Comparison of ENCODE assay signal across 11 cellular contexts in genomic region chr22:19173047-19174035, GRCh38. TPM values are rescaled to one million over a fixed set of nuclear protein-coding genes. Genes with fewer than 3 reads are reported as not detected.
DNase-seq lines count a peak whose midpoint lies in the region; ATAC-seq, FAIRE-seq and TF ChIP-seq lines count a peak whose summit lies in the region.
"Had no signal": no experiment of that assay in that cellular context is flagged by ENCODE, and none has a peak within 500 bp of the region (broad histone marks: within the 10 kb centered on the region; RNA-seq: fewer than 3 reads in every experiment).

No MANE protein-coding gene starts in this region.

- H3K9ac ChIP-seq in HUES6 (ENCODE audit: low read length) (peak overlapping the region; percentile 13), K562 (ENCODE audit: insufficient read depth in 1 of 2, low read depth in 2 of 2, low read length in 2 of 2) (peak overlapping the region; percentile 94 to 96)

- H3K4me3 Mint-ChIP-seq in naive thymus-derived CD4-positive, alpha-beta T cell, result peak overlapping the region; percentile 89 to 98 (median 94)

- peaks cover 28% of the 10 kb centered on the region for H3K9me1 ChIP-seq in K562 (ENCODE audit: control insufficient read depth, insufficient read depth, low read length)

- peaks cover 49% of the 10 kb centered on the region for H4K20me1 ChIP-seq in K562 (replicated peaks; ENCODE audit: control insufficient read depth, insufficient read depth, low read length)

- intact Hi-C loops in K562 (cut with micrococcal nuclease) (no loop called here), lower lobe of right lung (cut with DNase I) (no loop called here)
- intact Hi-C loops in naive thymus-derived CD4-positive, alpha-beta T cell (cut with micrococcal nuclease), result no loop called here

- TF ChIP-seq CTCF in C4-2B (conservative IDR thresholded peaks at IDR 0.05), result no peak
- TF ChIP-seq CTCF in K562 (IDR thresholded peaks at IDR 0.05 in 2 of 3, conservative IDR thresholded peaks at IDR 0.05 in 1 of 3; ENCODE audit: insufficient read depth in 2 of 3, low read depth in 1 of 3, low read length in 3 of 3), result no peak
- TF ChIP-seq CTCF in lower lobe of right lung (IDR thresholded peaks at IDR 0.05), result no peak

- WGBS in K562 (ENCODE audit: insufficient coverage, low coverage, missing lambda C conversion rate), result 50% methylated on average over 19 of the region's 19 CpGs

- H3K36me3 ChIP-seq in HUES6 (ENCODE audit: control insufficient read depth, insufficient read depth, low read length) (peaks cover 29% of the 10 kb centered on the region), K562 (ENCODE audit: control insufficient read depth, insufficient read depth, low read length) (peaks cover 55% of the 10 kb centered on the region), lower lobe of right lung (peaks cover 13% of the 10 kb centered on the region)
- H3K36me3 ChIP-seq in naive thymus-derived CD4-positive, alpha-beta T cell (ENCODE audit: control insufficient read depth in 2 of 3, insufficient read depth in 3 of 3, low read length in 3 of 3), result peaks cover 0 to 11% (median 0%) of the 10 kb centered on the region in 3 experiments

- POLR2A ChIA-PET in K562 (lab: Yijun Ruan, JAX), result interaction anchor here (0.6 to 2.9 kb wide), 36 partner anchors 19 to 760 kb away, joined by 3 to 12 read pairs (median 4); partner anchors contain the start of genes DGCR2, HIRA and MRPL40
- POLR2A ChIA-PET in naive thymus-derived CD4-positive, alpha-beta T cell (lab: Charles Lee), result interaction anchor here (1.1 to 1.3 kb wide), 2 partner anchors 29 to 51 kb away, joined by 3 read pairs; partner anchors contain the start of genes DGCR2 and ESS2

- peak in 1 of 4 experiments; percentile 75 for DNase-seq in K562 (ENCODE audit: extremely low read depth in 1 of 4, low spot score in 3 of 4)
- no peak for DNase-seq in naive thymus-derived CD4-positive, alpha-beta T cell
- DNase-seq in lower lobe of right lung, result no peak
- DNase-seq in AG20443 (ENCODE audit: low spot score), result no peak
- DNase-seq in activated gamma-delta T cell treated with Interleukin-2 at 50 U/mL for 16 hours, result no peak

- peaks cover 81% of the 10 kb centered on the region for H3K79me2 ChIP-seq in K562 (ENCODE audit: control insufficient read depth, insufficient read depth, low read length)

- H3K4me2 ChIP-seq in K562 (ENCODE audit: insufficient read depth, low read length), result peak overlapping the region; percentile 93

- H3K4me1 Mint-ChIP-seq in naive thymus-derived CD4-positive, alpha-beta T cell, result peaks cover 29 to 46% (median 38%) of the 10 kb centered on the region in 7 donors

- no peak for TF ChIP-seq RAD21 in K562 (CRISPR knock-in tag; conservative IDR thresholded peaks at IDR 0.05 in 1 of 2, IDR thresholded peaks at IDR 0.05 in 1 of 2)

- no peak for TF ChIP-seq POLR2A in K562 (conservative IDR thresholded peaks at IDR 0.05)

- CTCF ChIA-PET in K562 (lab: Yijun Ruan, JAX; ENCODE audit: low intra/inter-chr PET ratio), result interaction anchor here (0.6 kb wide), 1 partner anchor 29 kb away, joined by 3 read pairs; the partner anchor contains the start of gene ESS2
- CTCF ChIA-PET in naive thymus-derived CD4-positive, alpha-beta T cell (lab: Charles Lee), result no interaction called here

- H3K9me3 ChIP-seq in HUES6 (ENCODE audit: control insufficient read depth, insufficient read depth, low read depth, low read length), result no peaks in the 10 kb centered on the region
- no peaks in the 10 kb centered on the region for H3K9me3 ChIP-seq in K562 (replicated peaks; ENCODE audit: control insufficient read depth, insufficient read depth, low read depth, low read length)
- H3K9me3 ChIP-seq in naive thymus-derived CD4-positive, alpha-beta T cell (ENCODE audit: control insufficient read depth in 2 of 3, low read length in 3 of 3), result no peaks in the 10 kb centered on the region
- H3K9me3 ChIP-seq in lower lobe of right lung, result no peaks in the 10 kb centered on the region

- H3K27me3 ChIP-seq in HUES6 (ENCODE audit: control insufficient read depth, insufficient read depth, low read length), result peaks cover 30% of the 10 kb centered on the region
- peaks cover 10 to 15% of the 10 kb centered on the region in 2 experiments; a peak in 4 of 5 replicates for H3K27me3 ChIP-seq in K562 (ENCODE audit: control insufficient read depth in 2 of 2, insufficient read depth in 2 of 2, low read length in 2 of 2)
- H3K27me3 ChIP-seq in naive thymus-derived CD4-positive, alpha-beta T cell (ENCODE audit: control insufficient read depth in 2 of 2, insufficient read depth in 2 of 2, low read length in 2 of 2), result peaks cover 5 to 13% of the 10 kb centered on the region in 2 donors
- peaks cover 19% of the 10 kb centered on the region for H3K27me3 ChIP-seq in lower lobe of right lung (ENCODE audit: low read depth)

- in situ Hi-C loops in K562 (cut with MboI), result no loop called here

- H3K27me3 Mint-ChIP-seq in naive thymus-derived CD4-positive, alpha-beta T cell, result peaks cover 15 to 23% (median 18%) of the 10 kb centered on the region in 5 donors

- peaks cover 64% of the 10 kb centered on the region for H3K4me1 ChIP-seq in HUES6 (ENCODE audit: control insufficient read depth, insufficient read depth, low read length)
- H3K4me1 ChIP-seq in K562 (replicated peaks in 1 of 2; ENCODE audit: control insufficient read depth in 2 of 2, insufficient read depth in 2 of 2, low read length in 2 of 2), result peaks cover 61 to 100% of the 10 kb centered on the region in 2 experiments
- peaks cover 11 to 22% of the 10 kb centered on the region in 2 donors for H3K4me1 ChIP-seq in naive thymus-derived CD4-positive, alpha-beta T cell (ENCODE audit: control insufficient read depth in 2 of 2, insufficient read depth in 2 of 2, low read length in 2 of 2)
- H3K4me1 ChIP-seq in lower lobe of right lung, result peaks cover 66% of the 10 kb centered on the region

- BruUV-seq in K562 (replicated peaks; lab: Mats Ljungman, UMichigan), result no TSS peak

- H3K27ac Mint-ChIP-seq in naive thymus-derived CD4-positive, alpha-beta T cell, result peak overlapping the region; percentile 91 to 95 (median 92)

- H3K27ac ChIP-seq in C4-2B (peak overlapping the region; percentile 98; the same call in 1 of the 2 replicates), HUES6 (ENCODE audit: low read depth, low read length) (no peak overlapping the region), K562 (ENCODE audit: extremely low read depth, low read depth, low read length) (peak overlapping the region; percentile 86), lower lobe of right lung (no peak overlapping the region)
- peak overlapping the region; percentile 98 for H3K27ac ChIP-seq in naive thymus-derived CD4-positive, alpha-beta T cell (ENCODE audit: low read depth, low read length)

- H2AFZ ChIP-seq in K562 (ENCODE audit: low read depth, low read length), result no peak overlapping the region

- no peak for TF ChIP-seq EP300 in K562 (IDR thresholded peaks at IDR 0.05; ENCODE audit: low read length)

- peaks cover 0 to 4% (median 0%) of the 10 kb centered on the region in 11 donors for H3K9me3 Mint-ChIP-seq in naive thymus-derived CD4-positive, alpha-beta T cell

- no peaks in the 10 kb centered on the region for H3K36me3 Mint-ChIP-seq in naive thymus-derived CD4-positive, alpha-beta T cell

- ATAC-seq in K562, result no peak
- no peak for ATAC-seq in naive thymus-derived CD4-positive, alpha-beta T cell
- no peak for ATAC-seq in lower lobe of right lung
- ATAC-seq in HG03460 (IDR thresholded peaks at IDR 0.05; ENCODE audit: unreplicated experiment), result no peak

- no peak for FAIRE-seq in K562 (lab: Jason Lieb, UNC)
- FAIRE-seq: bronchial epithelial cell had no signal

- H3K4me3 ChIP-seq in HUES6 (ENCODE audit: low read depth, low read length) (peak overlapping the region; percentile 83), K562 (peak overlapping the region; percentile 66), lower lobe of right lung (no peak overlapping the region)
- no peak overlapping the region for H3K4me3 ChIP-seq in naive thymus-derived CD4-positive, alpha-beta T cell (ENCODE audit: low read length)

RNA-seq across cellular contexts. Expression of gene SLC25A1, which starts 5.2 kb away (rescaled TPM):
- total RNA-seq in K562 (2011; cell fraction: chromatin; rRNA removed; ENCODE audit: low replicate concordance), result 34.4 and 107 TPM in 2 replicates
- total RNA-seq in K562 (2011; cell fraction: nucleolus; rRNA removed), result 114 and 122 TPM in 2 replicates
- 76.8 and 81.5 TPM in 2 replicates for total RNA-seq in K562 (2011; cell fraction: nucleoplasm; rRNA removed)
- total RNA-seq in K562 (2014; rRNA removed), result 329 and 469 TPM in 2 replicates
- 54.3 and 89.6 TPM in 2 replicates for total RNA-seq in K562 (2014; rRNA removed; fragmentation: Illumina TruSeq; extraction: Trizol)
- total RNA-seq in K562 (2015; rRNA removed; fragmentation: Illumina TruSeq; extraction: Trizol), result 109 and 119 TPM in 2 replicates
- 399 and 408 TPM in 2 replicates for total RNA-seq in K562 (2021)
- 110 and 216 TPM in 2 replicates for polyA plus RNA-seq in K562 (2011; rRNA removed)
- 329 and 368 TPM in 2 replicates for polyA plus RNA-seq in K562 (2011; cell fraction: cytosol; rRNA removed)
- 294 and 343 TPM in 2 replicates for polyA plus RNA-seq in K562 (2011; cell fraction: nucleus; rRNA removed)
- polyA plus RNA-seq in K562 (2012), result 272 and 330 TPM in 2 replicates
- 183 and 239 TPM in 2 replicates for polyA plus RNA-seq in K562 (2014; fragmentation: Illumina TruSeq; extraction: Trizol)
- 10 to 100 TPM; 11.0 to 23.7 TPM for polyA plus RNA-seq in K562 (2014; fragmentation: Nextera tagmentation; extraction: Ambion mirVana)
- 248 and 262 TPM in 2 replicates for polyA plus RNA-seq in K562 (2014; rRNA removed)
- polyA minus RNA-seq in K562 (2011; rRNA and poly(A)+ RNA removed), result 64.7 and 77.1 TPM in 2 replicates
- polyA minus RNA-seq in K562 (2011; cell fraction: cytosol; rRNA and poly(A)+ RNA removed), result 103 and 287 TPM in 2 replicates
- 46.3 and 88.1 TPM in 2 replicates for polyA minus RNA-seq in K562 (2011; cell fraction: nucleus; rRNA and poly(A)+ RNA removed)
- 10 to 100 TPM; 19.3 to 34.0 (median 30.7) TPM for total RNA-seq in naive thymus-derived CD4-positive, alpha-beta T cell
- 10 to 100 TPM; 39.4 to 66.5 TPM for polyA plus RNA-seq in naive thymus-derived CD4-positive, alpha-beta T cell
- total RNA-seq in lower lobe of right lung, result 50.3 TPM

RNA-seq across cellular contexts. Expression of gene GSC2, which starts 23.2 kb away (rescaled TPM):
- not detected in 2 replicates for total RNA-seq in K562 (2011; cell fraction: chromatin; rRNA removed; ENCODE audit: low replicate concordance)
- not detected in 2 replicates for total RNA-seq in K562 (2011; cell fraction: nucleolus; rRNA removed)
- total RNA-seq in K562 (2011; cell fraction: nucleoplasm; rRNA removed), result not detected in 2 replicates
- total RNA-seq in K562 (2014; rRNA removed) (not detected in 2 replicates), K562 (2014; rRNA removed; fragmentation: Illumina TruSeq; extraction: Trizol) (not detected in 2 replicates), K562 (2015; rRNA removed; fragmentation: Illumina TruSeq; extraction: Trizol) (not detected in 2 replicates), K562 (2021) (not detected in 2 replicates), lower lobe of right lung (not detected)
- polyA plus RNA-seq in K562 (2011; rRNA removed) (not detected in 2 replicates), K562 (2014; fragmentation: Illumina TruSeq; extraction: Trizol) (not detected in 2 replicates), K562 (2014; fragmentation: Nextera tagmentation; extraction: Ambion mirVana) (not detected), K562 (2014; rRNA removed) (not detected in 2 replicates)
- not detected in 2 replicates for polyA plus RNA-seq in K562 (2011; cell fraction: cytosol; rRNA removed)
- polyA plus RNA-seq in K562 (2011; cell fraction: nucleus; rRNA removed), result not detected in 2 replicates
- not detected in 2 replicates for polyA plus RNA-seq in K562 (2012)
- polyA minus RNA-seq in K562 (2011; rRNA and poly(A)+ RNA removed), result not detected in 2 replicates
- not detected in 2 replicates for polyA minus RNA-seq in K562 (2011; cell fraction: cytosol; rRNA and poly(A)+ RNA removed)
- polyA minus RNA-seq in K562 (2011; cell fraction: nucleus; rRNA and poly(A)+ RNA removed), result not detected in 2 replicates
- total RNA-seq in naive thymus-derived CD4-positive, alpha-beta T cell, result not detected
- polyA plus RNA-seq in naive thymus-derived CD4-positive, alpha-beta T cell, result not detected
- total RNA-seq: bronchial epithelial cell, posterior vena cava, urinary bladder had no signal
- polyA plus RNA-seq: urinary bladder had no signal

RNA-seq across cellular contexts. Expression of gene ESS2, which starts 28.9 kb away (rescaled TPM):
- 22.9 and 43.9 TPM in 2 replicates for total RNA-seq in K562 (2011; cell fraction: chromatin; rRNA removed; ENCODE audit: low replicate concordance)
- 30.7 and 33.7 TPM in 2 replicates for total RNA-seq in K562 (2011; cell fraction: nucleolus; rRNA removed)
- 20.2 and 27.2 TPM in 2 replicates for total RNA-seq in K562 (2011; cell fraction: nucleoplasm; rRNA removed)
- total RNA-seq in K562 (2014; rRNA removed), result 42.5 and 47.4 TPM in 2 replicates
- total RNA-seq in K562 (2014; rRNA removed; fragmentation: Illumina TruSeq; extraction: Trizol), result 9.4 and 10.7 TPM in 2 replicates
- 28.3 and 30.9 TPM in 2 replicates for total RNA-seq in K562 (2015; rRNA removed; fragmentation: Illumina TruSeq; extraction: Trizol)
- 51.3 and 52.8 TPM in 2 replicates for total RNA-seq in K562 (2021)
- polyA plus RNA-seq in K562 (2011; rRNA removed), result 26.8 and 44.0 TPM in 2 replicates
- polyA plus RNA-seq in K562 (2011; cell fraction: cytosol; rRNA removed), result 44.3 and 59.3 TPM in 2 replicates
- polyA plus RNA-seq in K562 (2011; cell fraction: nucleus; rRNA removed), result 50.0 and 63.7 TPM in 2 replicates
- polyA plus RNA-seq in K562 (2012), result 34.4 and 35.2 TPM in 2 replicates
- polyA plus RNA-seq in K562 (2014; fragmentation: Illumina TruSeq; extraction: Trizol), result 23.6 and 41.0 TPM in 2 replicates
- 1 to 10 TPM in 1 of 2 experiments, under 1 TPM in 1; 0.70 to 1.9 TPM for polyA plus RNA-seq in K562 (2014; fragmentation: Nextera tagmentation; extraction: Ambion mirVana)
- polyA plus RNA-seq in K562 (2014; rRNA removed), result 47.1 and 58.1 TPM in 2 replicates
- 11.3 and 13.6 TPM in 2 replicates for polyA minus RNA-seq in K562 (2011; rRNA and poly(A)+ RNA removed)
- polyA minus RNA-seq in K562 (2011; cell fraction: cytosol; rRNA and poly(A)+ RNA removed), result 16.3 and 30.8 TPM in 2 replicates
- 11.7 and 24.3 TPM in 2 replicates for polyA minus RNA-seq in K562 (2011; cell fraction: nucleus; rRNA and poly(A)+ RNA removed)
- total RNA-seq in naive thymus-derived CD4-positive, alpha-beta T cell, result 10 to 100 TPM; 18.3 to 51.6 (median 20.6) TPM
- 10 to 100 TPM in 1 of 2 donors, 1 to 10 TPM in 1; 8.4 to 13.9 TPM for polyA plus RNA-seq in naive thymus-derived CD4-positive, alpha-beta T cell
- total RNA-seq in lower lobe of right lung, result 14.0 TPM

RNA-seq across cellular contexts. Expression of gene TSSK2, which starts 42.2 kb away (rescaled TPM):
- total RNA-seq in K562 (2011; cell fraction: chromatin; rRNA removed; ENCODE audit: low replicate concordance), result 0.21 TPM in 1 of 2 replicates, not detected in the other
- not detected in 2 replicates for total RNA-seq in K562 (2011; cell fraction: nucleolus; rRNA removed)
- 0.22 TPM in 1 of 2 replicates, not detected in the other for total RNA-seq in K562 (2011; cell fraction: nucleoplasm; rRNA removed)
- total RNA-seq in K562 (2014; rRNA removed), result not detected in 2 replicates
- total RNA-seq in K562 (2014; rRNA removed; fragmentation: Illumina TruSeq; extraction: Trizol), result not detected in 2 replicates
- not detected in 2 replicates for total RNA-seq in K562 (2015; rRNA removed; fragmentation: Illumina TruSeq; extraction: Trizol)
- total RNA-seq in K562 (2021), result not detected in 2 replicates
- polyA plus RNA-seq in K562 (2011; rRNA removed), result not detected in 2 replicates
- 0.04 TPM in 1 of 2 replicates, not detected in the other for polyA plus RNA-seq in K562 (2011; cell fraction: cytosol; rRNA removed)
- 0.10 TPM in 1 of 2 replicates, not detected in the other for polyA plus RNA-seq in K562 (2011; cell fraction: nucleus; rRNA removed)
- polyA plus RNA-seq in K562 (2012), result not detected in 2 replicates
- not detected in 2 replicates for polyA plus RNA-seq in K562 (2014; fragmentation: Illumina TruSeq; extraction: Trizol)
- polyA plus RNA-seq in K562 (2014; fragmentation: Nextera tagmentation; extraction: Ambion mirVana), result not detected
- 0.04 TPM in 1 of 2 replicates, not detected in the other for polyA plus RNA-seq in K562 (2014; rRNA removed)
- polyA minus RNA-seq in K562 (2011; rRNA and poly(A)+ RNA removed), result not detected in 2 replicates
- not detected in 2 replicates for polyA minus RNA-seq in K562 (2011; cell fraction: cytosol; rRNA and poly(A)+ RNA removed)
- not detected in 2 replicates for polyA minus RNA-seq in K562 (2011; cell fraction: nucleus; rRNA and poly(A)+ RNA removed)
- total RNA-seq in naive thymus-derived CD4-positive, alpha-beta T cell, result under 1 TPM in 1 of 5 experiments, not detected in 4; 0.42 TPM
- polyA plus RNA-seq in naive thymus-derived CD4-positive, alpha-beta T cell, result not detected
- total RNA-seq in lower lobe of right lung, result not detected
- total RNA-seq: bronchial epithelial cell, posterior vena cava, urinary bladder had no signal

RNA-seq across cellular contexts. Expression of gene DGCR2, which starts 51.1 kb away (rescaled TPM):
- 104 and 237 TPM in 2 replicates for total RNA-seq in K562 (2011; cell fraction: chromatin; rRNA removed; ENCODE audit: low replicate concordance)
- 233 and 250 TPM in 2 replicates for total RNA-seq in K562 (2011; cell fraction: nucleolus; rRNA removed)
- 163 and 192 TPM in 2 replicates for total RNA-seq in K562 (2011; cell fraction: nucleoplasm; rRNA removed)
- total RNA-seq in K562 (2014; rRNA removed), result 62.9 and 79.7 TPM in 2 replicates
- 25.0 and 31.7 TPM in 2 replicates for total RNA-seq in K562 (2014; rRNA removed; fragmentation: Illumina TruSeq; extraction: Trizol)
- total RNA-seq in K562 (2015; rRNA removed; fragmentation: Illumina TruSeq; extraction: Trizol), result 52.2 and 56.7 TPM in 2 replicates
- 101 and 103 TPM in 2 replicates for total RNA-seq in K562 (2021)
- 45.6 and 65.3 TPM in 2 replicates for polyA plus RNA-seq in K562 (2011; rRNA removed)
- 87.9 and 92.8 TPM in 2 replicates for polyA plus RNA-seq in K562 (2011; cell fraction: cytosol; rRNA removed)
- polyA plus RNA-seq in K562 (2011; cell fraction: nucleus; rRNA removed), result 96.5 and 99.6 TPM in 2 replicates
- 68.2 and 87.4 TPM in 2 replicates for polyA plus RNA-seq in K562 (2012)
- polyA plus RNA-seq in K562 (2014; fragmentation: Illumina TruSeq; extraction: Trizol), result 56.7 and 59.7 TPM in 2 replicates
- under 1 TPM; 0.69 to 0.70 TPM for polyA plus RNA-seq in K562 (2014; fragmentation: Nextera tagmentation; extraction: Ambion mirVana)
- 54.1 and 56.4 TPM in 2 replicates for polyA plus RNA-seq in K562 (2014; rRNA removed)
- polyA minus RNA-seq in K562 (2011; rRNA and poly(A)+ RNA removed), result 59.4 and 60.5 TPM in 2 replicates
- 76.8 and 101 TPM in 2 replicates for polyA minus RNA-seq in K562 (2011; cell fraction: cytosol; rRNA and poly(A)+ RNA removed)
- polyA minus RNA-seq in K562 (2011; cell fraction: nucleus; rRNA and poly(A)+ RNA removed), result 59.6 and 106 TPM in 2 replicates
- 10 to 100 TPM; 38.8 to 79.1 (median 50.4) TPM for total RNA-seq in naive thymus-derived CD4-positive, alpha-beta T cell
- polyA plus RNA-seq in naive thymus-derived CD4-positive, alpha-beta T cell, result 10 to 100 TPM; 46.2 to 81.9 TPM
- 62.9 TPM for total RNA-seq in lower lobe of right lung

Comparison
In these comparisons a context has a peak if more than half of its experiments do, and no peak if none do; other contexts are left out.
1. H3K27ac ChIP-seq: peak in C4-2B (single experiment), K562 (single experiment) and naive thymus-derived CD4-positive, alpha-beta T cell (single experiment); none in HUES6 (single experiment) and lower lobe of right lung (single experiment).
2. H3K4me3 ChIP-seq: peak in HUES6 (single experiment) and K562 (single experiment); none in naive thymus-derived CD4-positive, alpha-beta T cell (single experiment) and lower lobe of right lung (single experiment).